8 cellular contexts compared by ENCODE assay signal in the genomic region with DNA sequence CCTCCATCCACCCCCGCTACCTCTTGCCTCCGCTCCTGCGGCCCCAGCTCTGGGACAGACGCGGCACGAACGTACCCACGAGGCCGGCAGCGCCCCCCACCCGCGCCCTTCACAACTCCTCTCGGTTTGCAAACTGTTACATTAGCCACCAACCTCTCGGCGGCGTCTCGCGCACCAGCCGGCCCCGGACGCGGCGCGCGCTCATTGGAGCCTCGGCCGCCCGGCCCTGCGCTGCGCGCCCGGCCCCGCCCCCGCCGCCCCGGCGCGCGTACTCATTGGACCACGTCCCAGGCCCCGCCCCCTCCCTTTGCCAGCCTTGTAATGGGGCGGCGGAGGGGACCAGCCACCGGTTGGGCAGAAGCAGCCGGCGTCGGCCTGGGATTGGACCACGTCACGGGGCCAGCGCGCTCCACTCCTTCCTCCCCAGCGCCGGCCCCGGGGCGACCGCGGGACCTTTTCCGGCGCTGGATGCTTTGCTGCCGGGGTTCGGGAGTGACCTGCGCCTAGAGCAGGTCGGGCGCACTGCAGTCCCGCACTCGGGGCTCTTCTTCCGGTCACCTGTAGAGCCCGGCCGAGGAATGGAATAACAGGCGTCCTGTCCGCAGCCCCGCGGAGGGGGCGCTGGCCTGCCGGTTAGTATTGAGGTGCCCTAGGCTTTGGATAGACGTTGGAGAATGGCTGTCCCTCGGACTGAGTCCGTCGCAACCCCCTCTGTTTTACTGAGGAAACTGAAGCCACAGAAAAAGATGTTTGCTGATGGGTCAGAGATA. TPM values are rescaled to one million over a fixed set of nuclear protein-coding genes. Genes with fewer than 3 reads are reported as not detected.
DNase-seq lines count a peak whose midpoint lies in the region; ATAC-seq, FAIRE-seq and TF ChIP-seq lines count a peak whose summit lies in the region.

Gene HYOU1, minus strand, starts transcription at position 206 of the 770 bp plus-strand sequence. CDS start 1,045 bp downstream, outside the sequence.

- H3K4me1 ChIP-seq in adrenal gland (replicated peaks in 1 of 2): peaks cover 6 to 22% of the 10 kb centered on the region in 2 donors
- peaks cover 15 to 30% (median 25%) of the 10 kb centered on the region in 9 donors for H3K4me1 ChIP-seq in heart right ventricle
- H3K4me1 ChIP-seq in upper lobe of right lung: peaks cover 18% of the 10 kb centered on the region

- H3K27ac Mint-ChIP-seq in T-cell: peak within 1 kb of the TSS; percentile 94 to 95

- FAIRE-seq in GM12891 (lab: Jason Lieb, UNC): peak; percentile 99

- TF ChIP-seq POLR2A in GM12891 (IDR thresholded peaks at IDR 0.05; ENCODE audit: low read depth, low read length) (peak; percentile 65), adrenal gland (IDR thresholded peaks at IDR 0.05) (peak; percentile 77 to 88)

- H3K27me3 Mint-ChIP-seq in T-cell: no peaks in the 10 kb centered on the region

- H3K36me3 ChIP-seq in adrenal gland (replicated peaks in 1 of 2) (peaks cover 0 to 32% of the 10 kb centered on the region in 2 donors), heart right ventricle (peaks cover 0 to 52% (median 28%) of the 10 kb centered on the region in 9 donors), upper lobe of right lung (peaks cover 32% of the 10 kb centered on the region)

- intact Hi-C loops in adrenal gland (cut with DNase I) (loop anchor here in 1 of 2 donors (5.0 kb wide), 1 partner anchor 40 kb away; the partner anchor contains the start of genes RPS25 and TRAPPC4), heart right ventricle (cut with DNase I) (loop anchor here in 1 of 10 donors (2.0 kb wide), 1 partner anchor 38 kb away; the partner anchor contains the start of genes RPS25 and TRAPPC4), posterior vena cava (cut with DNase I) (no loop called here), upper lobe of right lung (cut with DNase I) (no loop called here)

- peak in 4 of 6 experiments; percentile 17 to 42 (median 28) for TF ChIP-seq CTCF in adrenal gland (IDR thresholded peaks at IDR 0.05)
- TF ChIP-seq CTCF in heart right ventricle (IDR thresholded peaks at IDR 0.05): peak in 3 of 9 donors; percentile 1 to 26 (median 19)
- TF ChIP-seq CTCF in upper lobe of right lung (IDR thresholded peaks at IDR 0.05): peak; percentile 18

- H3K4me3 Mint-ChIP-seq in T-cell: peak within 1 kb of the TSS; percentile 94 to 95 (median 94)

- peaks cover 34 to 45% (median 36%) of the 10 kb centered on the region in 3 donors for H3K4me1 Mint-ChIP-seq in T-cell

- H3K27ac ChIP-seq in adrenal gland (peak within 1 kb of the TSS; percentile 84 to 97 (median 91)), heart right ventricle (peak within 1 kb of the TSS; percentile 16 to 94 (median 89)), upper lobe of right lung (peak within 1 kb of the TSS; percentile 86)

- POLR2A ChIA-PET in T-cell (lab: Charles Lee): interaction anchor here in 1 of 2 donors (0.8 to 1.6 kb wide), 4 partner anchors 10 to 38 kb away, joined by 3 to 10 read pairs (median 4); partner anchors contain the start of genes TRAPPC4 and VPS11

- H3K27me3 ChIP-seq in adrenal gland (no peaks in the 10 kb centered on the region), heart right ventricle (no peaks in the 10 kb centered on the region), upper lobe of right lung (no peaks in the 10 kb centered on the region)

- peaks cover 34% of the 10 kb centered on the region for H3K36me3 Mint-ChIP-seq in T-cell

- H3K9me3 Mint-ChIP-seq in T-cell: no peaks in the 10 kb centered on the region

- H3K9me3 ChIP-seq in adrenal gland (replicated peaks in 1 of 3) (no peaks in the 10 kb centered on the region), heart right ventricle (no peaks in the 10 kb centered on the region), upper lobe of right lung (no peaks in the 10 kb centered on the region)

- peak; percentile 99 for DNase-seq in GM12891 (ENCODE audit: insufficient read length, low spot score)
- peak; percentile 72 for DNase-seq in NCI-H1436 treated with DMSO at 0.1 percent for 48 hours (lab: John Stamatoyannopoulos, UW)
- peak; percentile 95 to 100 (median 98) for DNase-seq in T-cell
- DNase-seq in adrenal gland: peak; percentile 98 to 99 (median 99)
- DNase-seq in heart right ventricle: peak; percentile 98
- peak; percentile 99 for DNase-seq in posterior vena cava (ENCODE audit: low spot score)
- DNase-seq in upper lobe of right lung: peak; percentile 99

- CTCF ChIA-PET in T-cell (lab: Charles Lee): interaction anchor here in 1 of 2 donors (3.4 kb wide), 1 partner anchor 11 kb away, joined by 37 read pairs; the partner anchor contains the start of gene VPS11

- peak within 1 kb of the TSS; percentile 27 to 86 (median 58) for H3K4me3 ChIP-seq in adrenal gland
- H3K4me3 ChIP-seq in heart right ventricle: peak within 1 kb of the TSS; percentile 67 to 99 (median 94)
- peak within 1 kb of the TSS; percentile 82 for H3K4me3 ChIP-seq in upper lobe of right lung

- peak; percentile 86 for ATAC-seq in HG02840 (IDR thresholded peaks at IDR 0.05; ENCODE audit: low FRiP score, unreplicated experiment)
- peak; percentile 90 to 97 (median 93) for ATAC-seq in T-cell (replicated peaks in 1 of 4)
- peak; percentile 97 to 99 (median 97) for ATAC-seq in heart right ventricle
- peak; percentile 98 for ATAC-seq in upper lobe of right lung

- WGBS in adrenal gland, 4 donors: 0 to 1% (median 0%) methylated on average over 12 to 79 of the region's 79 CpGs
- 1% methylated on average over 57 to 78 of the region's 79 CpGs for WGBS in heart right ventricle, 2 donors

TF ChIP-seq in GM12891, 5 proteins besides CTCF, POLR2A, EP300 and RAD21:
- peak; percentile 79 for TF ChIP-seq POU2F2 (IDR thresholded peaks at IDR 0.05; ENCODE audit: low read depth, low read length)
- no peak for TF ChIP-seq PAX5 (IDR thresholded peaks at IDR 0.05; ENCODE audit: insufficient read depth, low read length, severe bottlenecking)
- TF ChIP-seq SPI1 (IDR thresholded peaks at IDR 0.05; ENCODE audit: low read depth, low read length): no peak
- TF ChIP-seq POLR2AphosphoS5 (IDR thresholded peaks at IDR 0.05; ENCODE audit: low read depth, low read length): peak; percentile 58
- TF ChIP-seq TAF1 (IDR thresholded peaks at IDR 0.05; ENCODE audit: low read depth, low read length): peak; percentile 83

RNA-seq across cellular contexts. Expression of gene HYOU1, which starts in this region (rescaled TPM):
- polyA plus RNA-seq in GM12891 (2012; ENCODE audit: low read depth, missing spikeins): 63.6 TPM
- total RNA-seq in T-cell (100 to 1,000 TPM in 4 of 5 donors, 10 to 100 TPM in 1; 91.2 to 113 (median 112) TPM), adrenal gland (100 to 1,000 TPM in 3 of 8 donors, 10 to 100 TPM in 5; 43.5 to 301 (median 74.7) TPM), heart right ventricle (10 to 100 TPM; 45.0 to 96.4 (median 64.4) TPM), posterior vena cava (100 to 1,000 TPM; 110 to 128 TPM), upper lobe of right lung (142 TPM)
- polyA plus RNA-seq in adrenal gland (100 to 1,000 TPM in 1 of 3 donors, 10 to 100 TPM in 2; 44.1 to 174 (median 47.0) TPM), heart right ventricle (100 to 1,000 TPM in 1 of 2 donors, 10 to 100 TPM in 1; 33.0 to 179 TPM)

Comparison
In these comparisons a context has a peak if more than half of its experiments do, and no peak if none do; other contexts are left out.
1. Peak in every context shown above with its lines: DNase-seq, ATAC-seq, H3K4me3 ChIP-seq and H3K27ac ChIP-seq.